ENCODE assay signal across 1 cellular context in genomic region chr5:67147768-67148167, GRCh38.
TF ChIP-seq lines count a peak whose summit lies in the region.

No MANE protein-coding gene starts in this region.

TF ChIP-seq in K562, 482 proteins besides CTCF, POLR2A, EP300 and RAD21 (continued from another document):
- TF ChIP-seq CHAMP1 (IDR thresholded peaks at IDR 0.05) (no peak), ZNF318 (IDR thresholded peaks at IDR 0.05; ENCODE audit: borderline replicate concordance in 1 of 2, low read depth in 1 of 2) (no peak), ZNF282 (CRISPR knock-in tag; IDR thresholded peaks at IDR 0.05) (no peak), ZNF347 (CRISPR knock-in tag; IDR thresholded peaks at IDR 0.05; ENCODE audit: low read depth) (no peak), CAMTA2 (CRISPR knock-in tag; conservative IDR thresholded peaks at IDR 0.05) (no peak), THAP12 (CRISPR knock-in tag; IDR thresholded peaks at IDR 0.05) (no peak), MEF2A (IDR thresholded peaks at IDR 0.05; ENCODE audit: control insufficient read depth, low read depth, low read length) (no peak), FOXO4 (CRISPR knock-in tag; IDR thresholded peaks at IDR 0.05) (no peak), TAF7 (tag; IDR thresholded peaks at IDR 0.05) (no peak), SFPQ (IDR thresholded peaks at IDR 0.05; ENCODE audit: low read depth, low read length) (no peak), ZHX1 (conservative IDR thresholded peaks at IDR 0.05; ENCODE audit: low read length) (no peak), TEAD4 (IDR thresholded peaks at IDR 0.05; ENCODE audit: low read length) (no peak), TEAD4 (CRISPR knock-in tag; IDR thresholded peaks at IDR 0.05; ENCODE audit: borderline replicate concordance) (no peak)
TF ChIP-seq in K562: peak in this region for 0.
